Comparison of ENCODE assay signal across 8 cellular contexts in genomic region chr12:79689477-79690155, GRCh38. TPM values are rescaled to one million over a fixed set of nuclear protein-coding genes. Genes with fewer than 3 reads are reported as not detected.
DNase-seq lines count a peak whose midpoint lies in the region; ATAC-seq and TF ChIP-seq lines count a peak whose summit lies in the region.

No MANE protein-coding gene starts in this region.

- TF ChIP-seq CTCF in tibial artery (IDR thresholded peaks at IDR 0.05), result no peak

- peak overlapping the region; percentile 85 for H4K8ac ChIP-seq in mesenchymal stem cell (ENCODE audit: low read length)

- no peaks in the 10 kb centered on the region for H3K9me3 Mint-ChIP-seq in effector memory CD8-positive, alpha-beta T cell

- peak overlapping the region; percentile 14 for H2BK5ac ChIP-seq in mesenchymal stem cell (ENCODE audit: low read depth, low read length, poor library complexity, severe bottlenecking)

- H3K18ac ChIP-seq in mesenchymal stem cell (ENCODE audit: low read depth in 1 of 2, low read length in 2 of 2), result peak overlapping the region; percentile 75 to 90

- H3K14ac ChIP-seq in mesenchymal stem cell (ENCODE audit: low read length in 2 of 2), result peak overlapping the region in 1 of 2 experiments; percentile 75

- peak; percentile 63 for DNase-seq in NCI-H146 (lab: John Stamatoyannopoulos, UW)
- DNase-seq in NCI-H146 treated with DMSO at 0.1 percent for 48 hours (lab: John Stamatoyannopoulos, UW; ENCODE audit: unreplicated experiment), result no peak
- DNase-seq in SW480 (ENCODE audit: low spot score), result peak; percentile 58
- DNase-seq in effector memory CD8-positive, alpha-beta T cell, result no peak
- peak; percentile 77 for DNase-seq in mesenchymal stem cell
- peak; percentile 35 to 69 for DNase-seq in tibial artery

- H3K36me3 ChIP-seq in mesenchymal stem cell (ENCODE audit: control insufficient read depth in 1 of 2, insufficient read depth in 2 of 2, low read depth in 1 of 2, low read length in 2 of 2) (peaks cover 0 to 4% of the 10 kb centered on the region in 2 experiments), tibial artery (no peaks in the 10 kb centered on the region)

- H2BK15ac ChIP-seq in mesenchymal stem cell (ENCODE audit: low read depth, poor library complexity, severe bottlenecking), result peak overlapping the region; percentile 97

- H3K27me3 ChIP-seq in mesenchymal stem cell (ENCODE audit: control insufficient read depth in 1 of 2, insufficient read depth in 1 of 2, low read length in 2 of 2), result no peaks in the 10 kb centered on the region
- H3K27me3 ChIP-seq in tibial artery, result no peaks in the 10 kb centered on the region

- H3K4me3 ChIP-seq in mesenchymal stem cell (ENCODE audit: insufficient read depth in 1 of 2, low read depth in 1 of 2, low read length in 2 of 2) (peak overlapping the region; percentile 79 to 85), tibial artery (peak overlapping the region; percentile 93 to 97)

- peak overlapping the region; percentile 10 for H2AK5ac ChIP-seq in mesenchymal stem cell (ENCODE audit: low read length, severe bottlenecking)

- peak overlapping the region in 1 of 2 experiments; percentile 94 for H3K23ac ChIP-seq in mesenchymal stem cell (ENCODE audit: low read length in 2 of 2)

- peaks cover under 1% of the 10 kb centered on the region for H3K36me3 Mint-ChIP-seq in effector memory CD8-positive, alpha-beta T cell (ENCODE audit: insufficient read depth)

- H2BK120ac ChIP-seq in mesenchymal stem cell (ENCODE audit: low read depth, low read length), result peak overlapping the region; percentile 98

- H2AFZ ChIP-seq in mesenchymal stem cell (ENCODE audit: low read depth, low read length), result peak overlapping the region; percentile 6

- intact Hi-C loops in tibial artery (cut with DNase I; ENCODE audit: low total_unique reads), result loop anchor here (5.0 kb wide), 2 partner anchors 137 to 498 kb away; no protein-coding TSS in a partner anchor

- H3K27ac ChIP-seq in mesenchymal stem cell (ENCODE audit: low read length, poor library complexity, severe bottlenecking) (peak overlapping the region; percentile 86), tibial artery (peak overlapping the region; percentile 98)

- H3K9ac ChIP-seq in mesenchymal stem cell (ENCODE audit: low read length), result peak overlapping the region; percentile 79

- peak overlapping the region; percentile 85 to 86 for H3K4me3 Mint-ChIP-seq in effector memory CD8-positive, alpha-beta T cell

- peak overlapping the region; percentile 64 for H3K4me2 ChIP-seq in mesenchymal stem cell (ENCODE audit: low read length, poor library complexity, severe bottlenecking)

- H3K9me3 ChIP-seq in mesenchymal stem cell (ENCODE audit: control insufficient read depth, low read length) (no peaks in the 10 kb centered on the region), tibial artery (no peaks in the 10 kb centered on the region)

- peak overlapping the region in 1 of 2 experiments; percentile 31 for H2BK12ac ChIP-seq in mesenchymal stem cell (ENCODE audit: low read length in 2 of 2)

- peaks cover 0 to 8% of the 10 kb centered on the region in 2 donors for H3K4me1 Mint-ChIP-seq in effector memory CD8-positive, alpha-beta T cell (ENCODE audit: low read depth in 2 of 2)

- H3K4me1 ChIP-seq in mesenchymal stem cell (ENCODE audit: control insufficient read depth, insufficient read depth, low read depth, low read length) (no peaks in the 10 kb centered on the region), tibial artery (peaks cover 0 to 40% (median 12%) of the 10 kb centered on the region in 4 donors)

- ATAC-seq in GM19455 (IDR thresholded peaks at IDR 0.05; ENCODE audit: unreplicated experiment), result peak; percentile 29
- peak; percentile 22 for ATAC-seq in HG03442 (IDR thresholded peaks at IDR 0.05; ENCODE audit: unreplicated experiment)
- ATAC-seq in effector memory CD8-positive, alpha-beta T cell (replicated peaks), result peak; percentile 24

- H3K27me3 Mint-ChIP-seq in effector memory CD8-positive, alpha-beta T cell, result peaks cover 44 to 55% of the 10 kb centered on the region in 2 donors

- peak overlapping the region; percentile 80 for H4K91ac ChIP-seq in mesenchymal stem cell (ENCODE audit: low read length)

- WGBS in mesenchymal stem cell, result under 1% methylated on average over 51 of the region's 68 CpGs

- no peak overlapping the region for H3K27ac Mint-ChIP-seq in effector memory CD8-positive, alpha-beta T cell

- peak overlapping the region; percentile 19 to 64 for H3K4ac ChIP-seq in mesenchymal stem cell (ENCODE audit: low read depth in 1 of 2, low read length in 2 of 2)

- peaks cover 5% of the 10 kb centered on the region for H3K79me1 ChIP-seq in mesenchymal stem cell (replicated peaks; ENCODE audit: low read length, poor library complexity, severe bottlenecking)

RNA-seq across cellular contexts. Expression of gene PAWR, which starts 1.1 kb away (rescaled TPM):
- polyA plus RNA-seq in mesenchymal stem cell (2013, experiment 1 of 2), result 15.1 TPM
- polyA plus RNA-seq in mesenchymal stem cell (2013, experiment 2 of 2), result 15.9 TPM

Comparison
In these comparisons a context has a peak if more than half of its experiments do, and no peak if none do; other contexts are left out.
1. DNase-seq: peak in NCI-H146 (single experiment), SW480 (single experiment), mesenchymal stem cell (single experiment) and tibial artery (2 of 2); none in NCI-H146 treated with DMSO at 0.1 percent for 48 hours (single experiment) and effector memory CD8-positive, alpha-beta T cell (0 of 3).
2. Peak in every context shown above with its lines, with median percentiles within 50 percentile points of each other: ATAC-seq.